10 cellular contexts compared by ENCODE assay signal in genomic region chr2:217714268-217714643, GRCh38.
DNase-seq lines count a peak whose midpoint lies in the region; ATAC-seq, FAIRE-seq and TF ChIP-seq lines count a peak whose summit lies in the region.
"Had no signal": no experiment of that assay in that cellular context is flagged by ENCODE, and none has a peak within 500 bp of the region (broad histone marks: within the 10 kb centered on the region; RNA-seq: fewer than 3 reads in every experiment).

No MANE protein-coding gene starts in this region.

- intact Hi-C loops in posterior vena cava (cut with DNase I): loop anchor here in 1 of 2 donors (5.0 to 10.0 kb wide), 3 partner anchors 199 to 1032 kb away; partner anchors contain the start of gene IGFBP5

- peak overlapping the region; percentile 88 for H3K27ac Mint-ChIP-seq in astrocyte (ENCODE audit: unreplicated experiment)
- no peak overlapping the region for H3K27ac Mint-ChIP-seq in stimulated activated naive CD8-positive, alpha-beta T cell treated with anti-CD3 and anti-CD28 coated beads, Interleukin-15, amount 100 ng/mL, for 72 hours
- H3K27ac Mint-ChIP-seq in naive thymus-derived CD8-positive, alpha-beta T cell: peak overlapping the region in 1 of 10 donors; percentile 6

- H3K4me1 Mint-ChIP-seq in astrocyte (ENCODE audit: low read depth, unreplicated experiment): peaks cover 55% of the 10 kb centered on the region
- H3K4me1 Mint-ChIP-seq in stimulated activated naive CD8-positive, alpha-beta T cell treated with anti-CD3 and anti-CD28 coated beads, Interleukin-15, amount 100 ng/mL, for 72 hours: peaks cover 16% of the 10 kb centered on the region
- H3K4me1 Mint-ChIP-seq in naive thymus-derived CD8-positive, alpha-beta T cell: peaks cover 3 to 21% (median 6%) of the 10 kb centered on the region in 4 donors

- H3K9me3 ChIP-seq in astrocyte (ENCODE audit: insufficient read depth, low read depth, low read length) (no peaks in the 10 kb centered on the region), hepatocyte (ENCODE audit: low read depth) (no peaks in the 10 kb centered on the region)

- H3K4me1 ChIP-seq in astrocyte (ENCODE audit: insufficient read depth, low read length) (peaks cover 27% of the 10 kb centered on the region), hepatocyte (ENCODE audit: insufficient read depth) (peaks cover 7% of the 10 kb centered on the region)

- H3K4me2 ChIP-seq in astrocyte (ENCODE audit: low read length) (peak overlapping the region; percentile 48), hepatocyte (no peak overlapping the region)

- WGBS in hepatocyte (ENCODE audit: low lambda C conversion rate, missing lambda C conversion rate): 78% methylated on average over 8 of the region's 8 CpGs

- no peaks in the 10 kb centered on the region for H3K79me2 ChIP-seq in astrocyte (ENCODE audit: insufficient read depth, low read length)
- no peaks in the 10 kb centered on the region for H3K79me2 ChIP-seq in hepatocyte

- FAIRE-seq in astrocyte (lab: Jason Lieb, UNC): no peak

- no peak overlapping the region for H3K4me3 ChIP-seq in astrocyte (ENCODE audit: insufficient read depth, low read depth, low read length)
- H3K4me3 ChIP-seq in hepatocyte: no peak overlapping the region

- peaks cover 2% of the 10 kb centered on the region for H3K27me3 Mint-ChIP-seq in astrocyte (ENCODE audit: low read depth, unreplicated experiment)
- peaks cover 20% of the 10 kb centered on the region for H3K27me3 Mint-ChIP-seq in stimulated activated naive CD8-positive, alpha-beta T cell treated with anti-CD3 and anti-CD28 coated beads, Interleukin-15, amount 100 ng/mL, for 72 hours
- H3K27me3 Mint-ChIP-seq in naive thymus-derived CD8-positive, alpha-beta T cell: peaks cover 0 to 7% (median 0%) of the 10 kb centered on the region in 5 donors

- H3K36me3 Mint-ChIP-seq in astrocyte (ENCODE audit: low read depth, unreplicated experiment): peaks cover 17% of the 10 kb centered on the region
- H3K36me3 Mint-ChIP-seq in naive thymus-derived CD8-positive, alpha-beta T cell: peaks cover 0 to 2% (median 0%) of the 10 kb centered on the region in 3 donors

- H3K9ac ChIP-seq in astrocyte (ENCODE audit: low read length): peak overlapping the region; percentile 16

- H3K27me3 ChIP-seq in astrocyte (ENCODE audit: insufficient read depth, low read length) (no peaks in the 10 kb centered on the region), hepatocyte (no peaks in the 10 kb centered on the region)

- peak overlapping the region; percentile 55 for H3K4me3 Mint-ChIP-seq in astrocyte (ENCODE audit: unreplicated experiment)
- no peak overlapping the region for H3K4me3 Mint-ChIP-seq in stimulated activated naive CD8-positive, alpha-beta T cell treated with anti-CD3 and anti-CD28 coated beads, Interleukin-15, amount 100 ng/mL, for 72 hours
- peak overlapping the region in 2 of 10 donors; percentile 19 to 53 for H3K4me3 Mint-ChIP-seq in naive thymus-derived CD8-positive, alpha-beta T cell

- TF ChIP-seq CTCF in astrocyte (IDR thresholded peaks at IDR 0.05; ENCODE audit: insufficient read depth, low read depth, low read length): no peak
- TF ChIP-seq CTCF in hepatocyte (IDR thresholded peaks at IDR 0.05; ENCODE audit: poor library complexity): no peak

- no peak for ATAC-seq in stimulated activated naive CD8-positive, alpha-beta T cell treated with anti-CD3 and anti-CD28 coated beads, Interleukin-15, amount 100 ng/mL, for 72 hours
- no peak for ATAC-seq in naive thymus-derived CD8-positive, alpha-beta T cell

- no peaks in the 10 kb centered on the region for H3K9me2 ChIP-seq in hepatocyte (replicated peaks; ENCODE audit: insufficient read depth)

- H3K36me3 ChIP-seq in astrocyte (ENCODE audit: insufficient read depth, low read length): no peaks in the 10 kb centered on the region
- H3K36me3 ChIP-seq in hepatocyte (replicated peaks; ENCODE audit: insufficient read depth, low read depth): no peaks in the 10 kb centered on the region

- H3K27ac ChIP-seq in astrocyte (ENCODE audit: low read depth, low read length): peak overlapping the region; percentile 17
- H3K27ac ChIP-seq in hepatocyte: peak overlapping the region; percentile 45
- H3K27ac ChIP-seq: C4-2B had no signal

- DNase-seq in COLO829 (ENCODE audit: low spot score): peak; percentile 98
- peak; percentile 75 for DNase-seq in astrocyte (ENCODE audit: low read depth)
- DNase-seq in hepatocyte (ENCODE audit: low spot score): no peak
- peak; percentile 91 for DNase-seq in posterior vena cava (ENCODE audit: low spot score)
- DNase-seq in NCI-H748 treated with DMSO at 0.1 percent for 48 hours (lab: John Stamatoyannopoulos, UW): no peak
- DNase-seq in stimulated activated naive CD8-positive, alpha-beta T cell treated with anti-CD3 and anti-CD28 coated beads, Interleukin-15, amount 100 ng/mL, for 72 hours: no peak
- no peak for DNase-seq in DMS153 (lab: John Stamatoyannopoulos, UW)
- DNase-seq in naive thymus-derived CD8-positive, alpha-beta T cell: no peak
- DNase-seq: SHP77 treated with DMSO at 0.1 percent for 48 hours had no signal

- no peaks in the 10 kb centered on the region for H3K9me3 Mint-ChIP-seq in astrocyte (ENCODE audit: unreplicated experiment)
- no peaks in the 10 kb centered on the region for H3K9me3 Mint-ChIP-seq in stimulated activated naive CD8-positive, alpha-beta T cell treated with anti-CD3 and anti-CD28 coated beads, Interleukin-15, amount 100 ng/mL, for 72 hours
- H3K9me3 Mint-ChIP-seq in naive thymus-derived CD8-positive, alpha-beta T cell: no peaks in the 10 kb centered on the region

- H4K20me1 ChIP-seq in astrocyte (ENCODE audit: insufficient read depth, low read length): no peaks in the 10 kb centered on the region
- no peaks in the 10 kb centered on the region for H4K20me1 ChIP-seq in hepatocyte (ENCODE audit: insufficient read depth, poor library complexity, severe bottlenecking)

- POLR2A ChIA-PET in naive thymus-derived CD8-positive, alpha-beta T cell (lab: Charles Lee): no interaction called here

- H2AFZ ChIP-seq in astrocyte (ENCODE audit: low read depth, low read length): peak overlapping the region; percentile 65
- no peak overlapping the region for H2AFZ ChIP-seq in hepatocyte

Comparison
In these comparisons a context has a peak if more than half of its experiments do, and no peak if none do; other contexts are left out.
1. DNase-seq: peak in COLO829 (single experiment), astrocyte (single experiment) and posterior vena cava (single experiment); none in hepatocyte (single experiment), NCI-H748 treated with DMSO at 0.1 percent for 48 hours (single experiment), stimulated activated naive CD8-positive, alpha-beta T cell treated with anti-CD3 and anti-CD28 coated beads, Interleukin-15, amount 100 ng/mL, for 72 hours (0 of 2), DMS153 (single experiment) and naive thymus-derived CD8-positive, alpha-beta T cell (0 of 10).